In the genomic region with DNA sequence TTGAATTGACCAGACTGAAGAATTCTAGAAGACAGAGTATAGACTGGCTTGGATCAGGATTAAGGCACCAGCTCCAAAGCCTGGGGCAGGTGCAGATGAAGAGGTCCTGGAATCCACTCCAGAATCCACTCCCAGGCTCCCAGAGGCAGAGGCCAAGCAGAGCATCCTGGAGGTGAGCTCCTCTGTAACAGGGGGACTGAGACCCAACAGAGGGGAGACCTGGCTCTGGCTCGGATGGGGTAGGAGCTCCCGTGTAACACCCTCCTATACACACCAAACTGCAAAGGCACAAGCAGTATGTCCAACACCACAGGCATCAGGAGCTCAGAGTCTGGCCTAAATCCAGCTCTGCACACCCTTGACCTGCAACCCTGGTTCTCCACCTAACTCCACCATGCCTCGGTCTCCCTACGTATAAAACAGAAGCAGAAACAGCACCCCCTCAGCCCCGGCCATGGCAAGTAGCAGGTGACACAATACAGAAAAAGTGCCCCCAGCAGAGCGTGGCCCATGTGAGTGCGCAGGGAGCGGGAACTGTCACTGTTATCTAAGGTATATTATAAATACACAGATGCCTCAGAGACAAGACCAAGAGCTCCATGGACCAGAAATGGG, we compare ENCODE assay signal across 17 cellular contexts.
"Had no signal": no experiment of that assay in that cellular context is flagged by ENCODE, and none has a peak within 500 bp of the region (broad histone marks: within the 10 kb centered on the region; RNA-seq: fewer than 3 reads in every experiment).

No MANE protein-coding gene starts in this region.

- DNase-seq: effector CD4-positive, alpha-beta T cell; foreskin melanocyte; head of caudate nucleus; mesendoderm; nephron progenitor cell; stimulated activated CD4-positive, alpha-beta T cell treated with anti-CD3 and anti-CD28 coated beads, Interleukin-4, amount 100 ng/mL, for 24 hours; stimulated activated naive B cell treated with anti-CD40 and anti-IgM and Interleukin-4, amounts not matched to agents 10 μg/mL and 1 μg/mL and 100 μg/mL, for 72 hours; stomach; substantia nigra; transverse colon had no signal

- H3K4me3 Mint-ChIP-seq: naive thymus-derived CD4-positive, alpha-beta T cell; nephron progenitor cell; stimulated activated naive B cell treated with anti-CD40 and anti-IgM and Interleukin-4, amounts not matched to agents 10 μg/mL and 1 μg/mL and 100 μg/mL, for 72 hours had no signal

- ATAC-seq: naive thymus-derived CD4-positive, alpha-beta T cell; right lobe of liver; stimulated activated naive B cell treated with anti-CD40 and anti-IgM and Interleukin-4, amounts not matched to agents 10 μg/mL and 1 μg/mL and 100 μg/mL, for 72 hours had no signal

- H3K4me3 ChIP-seq: coronary artery, hepatocyte, prostate gland, right lobe of liver, stomach, thoracic aorta, transverse colon had no signal

- H3K27ac Mint-ChIP-seq: naive thymus-derived CD4-positive, alpha-beta T cell; nephron progenitor cell; stimulated activated naive B cell treated with anti-CD40 and anti-IgM and Interleukin-4, amounts not matched to agents 10 μg/mL and 1 μg/mL and 100 μg/mL, for 72 hours had no signal

- H3K9me3 Mint-ChIP-seq: naive thymus-derived CD4-positive, alpha-beta T cell; nephron progenitor cell; stimulated activated naive B cell treated with anti-CD40 and anti-IgM and Interleukin-4, amounts not matched to agents 10 μg/mL and 1 μg/mL and 100 μg/mL, for 72 hours had no signal

- H3K27me3 ChIP-seq: hepatocyte, right lobe of liver, transverse colon had no signal

- H3K9ac ChIP-seq: parathyroid adenoma had no signal

- H3K36me3 Mint-ChIP-seq: naive thymus-derived CD4-positive, alpha-beta T cell; stimulated activated naive B cell treated with anti-CD40 and anti-IgM and Interleukin-4, amounts not matched to agents 10 μg/mL and 1 μg/mL and 100 μg/mL, for 72 hours had no signal

- H3K27ac ChIP-seq: coronary artery, hepatocyte, parathyroid adenoma, prostate gland, right lobe of liver, stomach, thoracic aorta, transverse colon had no signal

- H3K36me3 ChIP-seq: prostate gland, right lobe of liver, stomach, thoracic aorta, transverse colon had no signal

- H3K4me1 ChIP-seq: parathyroid adenoma, prostate gland, right lobe of liver, stomach, transverse colon had no signal

- H3K9me3 ChIP-seq: prostate gland, right lobe of liver, stomach, thoracic aorta, transverse colon had no signal

- H3K4me1 Mint-ChIP-seq: stimulated activated naive B cell treated with anti-CD40 and anti-IgM and Interleukin-4, amounts not matched to agents 10 μg/mL and 1 μg/mL and 100 μg/mL, for 72 hours had no signal
